Comparison of ENCODE assay signal across 1 cellular context in the genomic region with DNA sequence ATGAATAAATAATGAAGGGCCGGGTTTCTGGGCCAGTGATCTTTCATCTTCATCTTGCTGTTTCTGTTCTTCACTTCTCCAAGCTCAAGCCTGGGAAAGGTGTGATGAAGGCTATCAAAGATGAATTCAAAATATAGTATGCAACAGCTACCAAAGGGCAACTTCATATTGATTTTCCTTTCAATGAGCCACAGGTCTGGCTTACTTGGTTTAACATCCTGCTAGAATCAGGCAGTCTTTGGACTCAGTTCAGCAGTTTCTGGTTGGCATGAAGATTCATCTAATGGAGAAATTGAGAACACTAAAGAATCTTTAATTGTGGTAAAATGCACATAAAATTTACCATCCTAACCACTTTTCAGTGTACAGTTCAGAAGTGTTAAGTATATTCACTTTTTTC.
TF ChIP-seq lines count a peak whose summit lies in the region.

No MANE protein-coding gene starts in this region.

TF ChIP-seq in GM23338, 12 proteins besides CTCF, POLR2A, EP300 and RAD21 (continued from another document):
- TF ChIP-seq, protein P1, sequence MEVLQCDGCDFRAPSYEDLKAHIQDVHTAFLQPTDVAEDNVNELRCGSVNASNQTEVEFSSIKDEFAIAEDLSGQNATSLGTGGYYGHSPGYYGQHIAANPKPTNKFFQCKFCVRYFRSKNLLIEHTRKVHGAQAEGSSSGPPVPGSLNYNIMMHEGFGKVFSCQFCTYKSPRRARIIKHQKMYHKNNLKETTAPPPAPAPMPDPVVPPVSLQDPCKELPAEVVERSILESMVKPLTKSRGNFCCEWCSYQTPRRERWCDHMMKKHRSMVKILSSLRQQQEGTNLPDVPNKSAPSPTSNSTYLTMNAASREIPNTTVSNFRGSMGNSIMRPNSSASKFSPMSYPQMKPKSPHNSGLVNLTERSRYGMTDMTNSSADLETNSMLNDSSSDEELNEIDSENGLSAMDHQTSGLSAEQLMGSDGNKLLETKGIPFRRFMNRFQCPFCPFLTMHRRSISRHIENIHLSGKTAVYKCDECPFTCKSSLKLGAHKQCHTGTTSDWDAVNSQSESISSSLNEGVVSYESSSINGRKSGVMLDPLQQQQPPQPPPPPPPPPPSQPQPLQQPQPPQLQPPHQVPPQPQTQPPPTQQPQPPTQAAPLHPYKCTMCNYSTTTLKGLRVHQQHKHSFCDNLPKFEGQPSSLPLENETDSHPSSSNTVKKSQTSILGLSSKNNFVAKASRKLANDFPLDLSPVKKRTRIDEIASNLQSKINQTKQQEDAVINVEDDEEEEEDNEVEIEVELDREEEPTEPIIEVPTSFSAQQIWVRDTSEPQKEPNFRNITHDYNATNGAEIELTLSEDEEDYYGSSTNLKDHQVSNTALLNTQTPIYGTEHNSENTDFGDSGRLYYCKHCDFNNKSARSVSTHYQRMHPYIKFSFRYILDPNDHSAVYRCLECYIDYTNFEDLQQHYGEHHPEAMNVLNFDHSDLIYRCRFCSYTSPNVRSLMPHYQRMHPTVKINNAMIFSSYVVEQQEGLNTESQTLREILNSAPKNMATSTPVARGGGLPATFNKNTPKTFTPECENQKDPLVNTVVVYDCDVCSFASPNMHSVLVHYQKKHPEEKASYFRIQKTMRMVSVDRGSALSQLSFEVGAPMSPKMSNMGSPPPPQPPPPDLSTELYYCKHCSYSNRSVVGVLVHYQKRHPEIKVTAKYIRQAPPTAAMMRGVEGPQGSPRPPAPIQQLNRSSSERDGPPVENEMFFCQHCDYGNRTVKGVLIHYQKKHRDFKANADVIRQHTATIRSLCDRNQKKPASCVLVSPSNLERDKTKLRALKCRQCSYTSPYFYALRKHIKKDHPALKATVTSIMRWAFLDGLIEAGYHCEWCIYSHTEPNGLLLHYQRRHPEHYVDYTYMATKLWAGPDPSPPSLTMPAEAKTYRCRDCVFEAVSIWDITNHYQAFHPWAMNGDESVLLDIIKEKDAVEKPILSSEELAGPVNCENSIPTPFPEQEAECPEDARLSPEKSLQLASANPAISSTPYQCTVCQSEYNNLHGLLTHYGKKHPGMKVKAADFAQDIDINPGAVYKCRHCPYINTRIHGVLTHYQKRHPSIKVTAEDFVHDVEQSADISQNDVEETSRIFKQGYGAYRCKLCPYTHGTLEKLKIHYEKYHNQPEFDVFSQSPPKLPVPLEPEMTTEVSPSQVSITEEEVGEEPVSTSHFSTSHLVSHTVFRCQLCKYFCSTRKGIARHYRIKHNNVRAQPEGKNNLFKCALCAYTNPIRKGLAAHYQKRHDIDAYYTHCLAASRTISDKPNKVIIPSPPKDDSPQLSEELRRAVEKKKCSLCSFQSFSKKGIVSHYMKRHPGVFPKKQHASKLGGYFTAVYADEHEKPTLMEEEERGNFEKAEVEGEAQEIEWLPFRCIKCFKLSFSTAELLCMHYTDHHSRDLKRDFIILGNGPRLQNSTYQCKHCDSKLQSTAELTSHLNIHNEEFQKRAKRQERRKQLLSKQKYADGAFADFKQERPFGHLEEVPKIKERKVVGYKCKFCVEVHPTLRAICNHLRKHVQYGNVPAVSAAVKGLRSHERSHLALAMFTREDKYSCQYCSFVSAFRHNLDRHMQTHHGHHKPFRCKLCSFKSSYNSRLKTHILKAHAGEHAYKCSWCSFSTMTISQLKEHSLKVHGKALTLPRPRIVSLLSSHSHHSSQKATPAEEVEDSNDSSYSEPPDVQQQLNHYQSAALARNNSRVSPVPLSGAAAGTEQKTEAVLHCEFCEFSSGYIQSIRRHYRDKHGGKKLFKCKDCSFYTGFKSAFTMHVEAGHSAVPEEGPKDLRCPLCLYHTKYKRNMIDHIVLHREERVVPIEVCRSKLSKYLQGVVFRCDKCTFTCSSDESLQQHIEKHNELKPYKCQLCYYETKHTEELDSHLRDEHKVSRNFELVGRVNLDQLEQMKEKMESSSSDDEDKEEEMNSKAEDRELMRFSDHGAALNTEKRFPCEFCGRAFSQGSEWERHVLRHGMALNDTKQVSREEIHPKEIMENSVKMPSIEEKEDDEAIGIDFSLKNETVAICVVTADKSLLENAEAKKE (CRISPR knock-in tag; IDR thresholded peaks at IDR 0.05) = no peak
- TF ChIP-seq POLR2AphosphoS5 (IDR thresholded peaks at IDR 0.05; ENCODE audit: low read depth) = no peak
- TF ChIP-seq ZNF331 (CRISPR knock-in tag; IDR thresholded peaks at IDR 0.05; ENCODE audit: low read depth) = no peak
- TF ChIP-seq, protein P2, sequence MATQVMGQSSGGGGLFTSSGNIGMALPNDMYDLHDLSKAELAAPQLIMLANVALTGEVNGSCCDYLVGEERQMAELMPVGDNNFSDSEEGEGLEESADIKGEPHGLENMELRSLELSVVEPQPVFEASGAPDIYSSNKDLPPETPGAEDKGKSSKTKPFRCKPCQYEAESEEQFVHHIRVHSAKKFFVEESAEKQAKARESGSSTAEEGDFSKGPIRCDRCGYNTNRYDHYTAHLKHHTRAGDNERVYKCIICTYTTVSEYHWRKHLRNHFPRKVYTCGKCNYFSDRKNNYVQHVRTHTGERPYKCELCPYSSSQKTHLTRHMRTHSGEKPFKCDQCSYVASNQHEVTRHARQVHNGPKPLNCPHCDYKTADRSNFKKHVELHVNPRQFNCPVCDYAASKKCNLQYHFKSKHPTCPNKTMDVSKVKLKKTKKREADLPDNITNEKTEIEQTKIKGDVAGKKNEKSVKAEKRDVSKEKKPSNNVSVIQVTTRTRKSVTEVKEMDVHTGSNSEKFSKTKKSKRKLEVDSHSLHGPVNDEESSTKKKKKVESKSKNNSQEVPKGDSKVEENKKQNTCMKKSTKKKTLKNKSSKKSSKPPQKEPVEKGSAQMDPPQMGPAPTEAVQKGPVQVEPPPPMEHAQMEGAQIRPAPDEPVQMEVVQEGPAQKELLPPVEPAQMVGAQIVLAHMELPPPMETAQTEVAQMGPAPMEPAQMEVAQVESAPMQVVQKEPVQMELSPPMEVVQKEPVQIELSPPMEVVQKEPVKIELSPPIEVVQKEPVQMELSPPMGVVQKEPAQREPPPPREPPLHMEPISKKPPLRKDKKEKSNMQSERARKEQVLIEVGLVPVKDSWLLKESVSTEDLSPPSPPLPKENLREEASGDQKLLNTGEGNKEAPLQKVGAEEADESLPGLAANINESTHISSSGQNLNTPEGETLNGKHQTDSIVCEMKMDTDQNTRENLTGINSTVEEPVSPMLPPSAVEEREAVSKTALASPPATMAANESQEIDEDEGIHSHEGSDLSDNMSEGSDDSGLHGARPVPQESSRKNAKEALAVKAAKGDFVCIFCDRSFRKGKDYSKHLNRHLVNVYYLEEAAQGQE (IDR thresholded peaks at IDR 0.05; ENCODE audit: unreplicated experiment) = no peak
- TF ChIP-seq CREB1 (CRISPR knock-in tag; IDR thresholded peaks at IDR 0.05; ENCODE audit: low read depth) = no peak
- no peak for TF ChIP-seq NANOG (IDR thresholded peaks at IDR 0.05; ENCODE audit: borderline replicate concordance)
- TF ChIP-seq ZNF114 (CRISPR knock-in tag; IDR thresholded peaks at IDR 0.05) = no peak
- TF ChIP-seq EZH2 (IDR thresholded peaks at IDR 0.05; ENCODE audit: low read depth, unreplicated experiment) = no peak
